Comparison of ENCODE assay signal across 27 cellular contexts in the genomic region with DNA sequence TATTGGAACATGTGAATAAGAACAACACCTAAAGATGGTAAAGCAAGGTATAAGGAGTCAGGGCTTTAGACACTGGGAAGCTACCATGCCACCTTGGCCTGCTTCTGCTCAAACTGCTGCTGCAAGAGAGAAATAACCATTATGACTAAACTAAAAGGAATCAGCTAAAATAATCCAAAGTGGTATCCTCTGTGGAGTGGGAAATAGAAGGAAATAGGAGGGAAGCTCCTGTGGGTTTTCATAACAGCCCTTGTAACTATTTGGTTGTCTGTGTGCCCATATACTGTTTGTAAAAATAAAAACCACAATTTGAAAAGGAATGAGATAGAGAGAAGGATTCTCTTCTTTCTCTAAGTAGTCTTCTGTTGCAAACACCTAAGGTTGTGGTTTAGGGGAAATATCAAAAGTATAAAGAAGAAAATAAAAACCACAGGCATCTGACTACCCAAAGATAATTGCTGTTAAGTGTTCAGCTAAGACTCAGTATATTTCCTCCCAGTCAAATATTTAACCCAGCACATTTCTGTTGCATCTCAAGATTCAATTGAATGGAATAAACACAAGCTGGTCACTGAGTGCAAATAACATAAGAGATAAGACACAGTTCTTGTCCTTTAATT. TPM values are rescaled to one million over a fixed set of nuclear protein-coding genes. Genes with fewer than 3 reads are reported as not detected.
A peak's percentile ranks its signal among the peaks of the same experiment; 100 is the strongest.
DNase-seq lines count a peak whose midpoint lies in the region; ATAC-seq and TF ChIP-seq lines count a peak whose summit lies in the region.
"Had no signal": no experiment of that assay in that cellular context is flagged by ENCODE, and none has a peak within 500 bp of the region (broad histone marks: within the 10 kb centered on the region; RNA-seq: fewer than 3 reads in every experiment).

No MANE protein-coding gene starts in this region.

- H3K4me3 Mint-ChIP-seq in activated naive CD4-positive, alpha-beta T cell treated with anti-CD3 and anti-CD28 coated beads, Interleukin-2, amount 10 ng/mL, durations not matched to agents 7 days and 5 days = no peak overlapping the region
- H3K4me3 Mint-ChIP-seq in H9 = no peak overlapping the region
- H3K4me3 Mint-ChIP-seq: activated T-cell treated with anti-CD3 and anti-CD28 coated beads, Interleukin-2, amount 50 U/mL, for 72 hours; CD4-positive, CD25-positive, alpha-beta regulatory T cell; naive thymus-derived CD8-positive, alpha-beta T cell; stimulated activated memory B cell treated with anti-CD40 and anti-IgM and Interleukin-4, amounts not matched to agents 10 μg/mL and 1 μg/mL and 100 μg/mL, for 72 hours had no signal

- H2AK5ac ChIP-seq in H9 (ENCODE audit: insufficient read length, low read length) = no peak overlapping the region

- H3K23ac ChIP-seq in H9 (ENCODE audit: insufficient read length, low read depth, low read length) = no peak overlapping the region

- no peak overlapping the region for H2BK15ac ChIP-seq in H9 (ENCODE audit: low read depth, low read length)

- H4K20me1 ChIP-seq in H9 (ENCODE audit: control insufficient read depth, insufficient read depth, insufficient read length) = no peaks in the 10 kb centered on the region

- H3K23me2 ChIP-seq in H9 (ENCODE audit: insufficient read length, low read depth, low read length, poor library complexity, severe bottlenecking) = no peaks in the 10 kb centered on the region

- no peak overlapping the region for H3T11ph ChIP-seq in H9 (ENCODE audit: low read length)

- no peak overlapping the region for H3K4me2 ChIP-seq in H9 (ENCODE audit: insufficient read depth, insufficient read length, low read length)

- no peaks in the 10 kb centered on the region for H3K36me3 Mint-ChIP-seq in activated naive CD4-positive, alpha-beta T cell treated with anti-CD3 and anti-CD28 coated beads, Interleukin-2, amount 10 ng/mL, durations not matched to agents 7 days and 5 days
- H3K36me3 Mint-ChIP-seq in H9 (ENCODE audit: insufficient read depth in 1 of 3, low read depth in 3 of 3) = peaks cover 0 to 9% (median 4%) of the 10 kb centered on the region in 3 experiments; a peak in 4 of 7 replicates
- H3K36me3 Mint-ChIP-seq: CD4-positive, CD25-positive, alpha-beta regulatory T cell had no signal

- TF ChIP-seq POLR2A in esophagus muscularis mucosa (IDR thresholded peaks at IDR 0.05; ENCODE audit: low read depth) = no peak

- H2BK12ac ChIP-seq in H9 (ENCODE audit: insufficient read length, low read depth, low read length) = no peak overlapping the region

- H3K4me1 ChIP-seq in esophagus muscularis mucosa (no peaks in the 10 kb centered on the region), H9 (ENCODE audit: insufficient read depth, low read length) (no peaks in the 10 kb centered on the region)
- H3K4me1 ChIP-seq: uterus had no signal

- no peak overlapping the region for H4K5ac ChIP-seq in H9 (ENCODE audit: insufficient read length, low read depth, low read length)

- no peaks in the 10 kb centered on the region for H3K4me1 Mint-ChIP-seq in activated naive CD4-positive, alpha-beta T cell treated with anti-CD3 and anti-CD28 coated beads, Interleukin-2, amount 10 ng/mL, durations not matched to agents 7 days and 5 days
- H3K4me1 Mint-ChIP-seq in H9 = no peaks in the 10 kb centered on the region
- H3K4me1 Mint-ChIP-seq: CD4-positive, CD25-positive, alpha-beta regulatory T cell; stimulated activated memory B cell treated with anti-CD40 and anti-IgM and Interleukin-4, amounts not matched to agents 10 μg/mL and 1 μg/mL and 100 μg/mL, for 72 hours had no signal

- no peak overlapping the region for H2BK20ac ChIP-seq in H9 (ENCODE audit: low read depth, low read length, poor library complexity, severe bottlenecking)

- no peak for TF ChIP-seq EP300 in esophagus muscularis mucosa (IDR thresholded peaks at IDR 0.05)

- H3K9me3 Mint-ChIP-seq in activated naive CD4-positive, alpha-beta T cell treated with anti-CD3 and anti-CD28 coated beads, Interleukin-2, amount 10 ng/mL, durations not matched to agents 7 days and 5 days = peaks cover 11% of the 10 kb centered on the region
- H3K9me3 Mint-ChIP-seq in H9 = peaks cover 60 to 66% of the 10 kb centered on the region in 2 experiments

- no peak overlapping the region for H3K14ac ChIP-seq in H9 (ENCODE audit: insufficient read depth, low read length)

- intact Hi-C loops in esophagus muscularis mucosa (cut with DNase I) = no loop called here

- no peak overlapping the region for H2BK120ac ChIP-seq in H9 (ENCODE audit: low read depth, low read length, poor library complexity, severe bottlenecking)

- DNase-seq in AG20443 (ENCODE audit: low spot score) (peak; percentile 23), LHCN-M2 (ENCODE audit: low read depth) (peak; percentile 45), esophagus muscularis mucosa (ENCODE audit: extremely low spot score) (peak; percentile 4), omental fat pad (ENCODE audit: low spot score) (no peak), H9 (no peak), hepatic stellate cell (ENCODE audit: low spot score) (no peak)
- DNase-seq in activated naive CD4-positive, alpha-beta T cell treated with anti-CD3 and anti-CD28 coated beads, Interleukin-2, amount 10 ng/mL, durations not matched to agents 7 days and 5 days = no peak
- DNase-seq: activated CD4-positive, alpha-beta T cell treated with anti-CD3 and anti-CD28 coated beads for 48 hours; activated naive CD4-positive, alpha-beta T cell treated with Interleukin-2 at 50 U/mL for 16 hours; activated T-cell treated with anti-CD3 and anti-CD28 coated beads, Interleukin-2, amount 50 U/mL, for 72 hours; amygdala; CD4-positive, CD25-positive, alpha-beta regulatory T cell; cortex of kidney; left colon; naive thymus-derived CD8-positive, alpha-beta T cell; NCI-H187; NCI-H69; retina; spleen; stimulated activated CD4-positive, alpha-beta T cell treated with anti-CD3 and anti-CD28 coated beads, Interleukin-2, amount 100 ng/mL, for 48 hours; uterus had no signal

- H3K4ac ChIP-seq in H9 (ENCODE audit: low read depth, low read length) = no peak overlapping the region

- no peak overlapping the region for H3K27ac Mint-ChIP-seq in activated naive CD4-positive, alpha-beta T cell treated with anti-CD3 and anti-CD28 coated beads, Interleukin-2, amount 10 ng/mL, durations not matched to agents 7 days and 5 days
- H3K27ac Mint-ChIP-seq in H9 = no peak overlapping the region
- H3K27ac Mint-ChIP-seq: activated T-cell treated with anti-CD3 and anti-CD28 coated beads, Interleukin-2, amount 50 U/mL, for 72 hours; CD4-positive, CD25-positive, alpha-beta regulatory T cell; stimulated activated memory B cell treated with anti-CD40 and anti-IgM and Interleukin-4, amounts not matched to agents 10 μg/mL and 1 μg/mL and 100 μg/mL, for 72 hours had no signal

- H3K9me3 ChIP-seq in esophagus muscularis mucosa (peaks cover 0 to 7% (median 3%) of the 10 kb centered on the region in 4 donors), H9 (ENCODE audit: control insufficient read depth, low read depth, low read length) (peaks cover 19% of the 10 kb centered on the region)

- H4K8ac ChIP-seq in H9 (replicated peaks; ENCODE audit: insufficient read length, low read depth, low read length) = no peak overlapping the region

- H2BK5ac ChIP-seq in H9 (ENCODE audit: insufficient read length, low read length) = no peak overlapping the region

- ATAC-seq in omental fat pad (ENCODE audit: low FRiP score) (peak; percentile 28), GM19467 (IDR thresholded peaks at IDR 0.05; ENCODE audit: unreplicated experiment) (no peak)
- ATAC-seq: activated T-cell treated with anti-CD3 and anti-CD28 coated beads, Interleukin-2, amount 50 U/mL, for 72 hours; left colon; naive thymus-derived CD8-positive, alpha-beta T cell; SK-N-SH treated with all-trans-retinoic acid at 6 μM for 48 hours; stimulated activated memory B cell treated with anti-CD40 and anti-IgM and Interleukin-4, amounts not matched to agents 10 μg/mL and 1 μg/mL and 100 μg/mL, for 72 hours had no signal

- no peaks in the 10 kb centered on the region for H3K79me2 ChIP-seq in H9 (ENCODE audit: insufficient read depth, low read length)

- H3K27me3 ChIP-seq in esophagus muscularis mucosa (peaks cover 0 to 7% (median 0%) of the 10 kb centered on the region in 4 donors), H9 (ENCODE audit: insufficient read depth, low read length) (no peaks in the 10 kb centered on the region)
- H3K27me3 ChIP-seq: uterus had no signal

- H3K56ac ChIP-seq in H9 (ENCODE audit: insufficient read length, low read depth, low read length) = no peak overlapping the region

- no peaks in the 10 kb centered on the region for H3K36me3 ChIP-seq in esophagus muscularis mucosa
- H3K36me3 ChIP-seq: spleen, uterus had no signal

- CTCF ChIA-PET in activated naive CD4-positive, alpha-beta T cell treated with anti-CD3 and anti-CD28 coated beads, Interleukin-2, amount 10 ng/mL, durations not matched to agents 7 days and 5 days (lab: Charles Lee) = interaction anchor here (0.7 kb wide), 1 partner anchor 108 kb away, joined by 6 read pairs; no protein-coding TSS in a partner anchor

- H3K27ac ChIP-seq in esophagus muscularis mucosa (replicated peaks in 1 of 4) (no peak overlapping the region), H9 (ENCODE audit: insufficient read length, low read depth, low read length) (no peak overlapping the region)
- H3K27ac ChIP-seq: spleen, uterus had no signal

- TF ChIP-seq CTCF in esophagus muscularis mucosa (IDR thresholded peaks at IDR 0.05) (no peak), omental fat pad (IDR thresholded peaks at IDR 0.05) (no peak), H9 (conservative IDR thresholded peaks at IDR 0.05) (no peak)

- no peak overlapping the region for H2AFZ ChIP-seq in H9 (ENCODE audit: low read length)

- no peak overlapping the region for H4K91ac ChIP-seq in H9 (ENCODE audit: insufficient read length, low read depth, low read length)

- peaks cover 4% of the 10 kb centered on the region for H3K27me3 Mint-ChIP-seq in activated naive CD4-positive, alpha-beta T cell treated with anti-CD3 and anti-CD28 coated beads, Interleukin-2, amount 10 ng/mL, durations not matched to agents 7 days and 5 days
- no peaks in the 10 kb centered on the region; the same call in 1 of the 2 replicates for H3K27me3 Mint-ChIP-seq in H9 (ENCODE audit: low read depth)

- no peak overlapping the region for H3K4me3 ChIP-seq in esophagus muscularis mucosa
- H3K4me3 ChIP-seq: spleen, uterus had no signal

- H3K18ac ChIP-seq in H9 (ENCODE audit: insufficient read length, low read depth, low read length) = no peak overlapping the region

- no peak overlapping the region for H3K9ac ChIP-seq in H9 (ENCODE audit: extremely low read depth, insufficient read length, low read length)

- no peaks in the 10 kb centered on the region for H3K79me1 ChIP-seq in H9 (ENCODE audit: insufficient read depth, low read depth, low read length, poor library complexity, severe bottlenecking)

RNA-seq across cellular contexts. Expression of gene SDR9C7, which starts 53.7 kb away (rescaled TPM):
- total RNA-seq in LHCN-M2 (2014; rRNA removed) = not detected in 2 replicates
- polyA plus RNA-seq in LHCN-M2 (2012) = not detected
- under 1 TPM in 2 of 4 donors, not detected in 2; 0.40 to 0.42 TPM for total RNA-seq in esophagus muscularis mucosa
- total RNA-seq in omental fat pad = not detected
- total RNA-seq in H9 (2021) = not detected in 2 replicates
- total RNA-seq: CD4-positive, CD25-positive, alpha-beta regulatory T cell; fibroblast of lung; left colon; naive thymus-derived CD8-positive, alpha-beta T cell; osteocyte; T-helper 2 cell treated with Interferon-gamma antibody and Interleukin-4, amounts not matched to agents 100 ng/mL and 5 ng/mL, for 36 hours had no signal
- polyA plus RNA-seq: CD4-positive, CD25-positive, alpha-beta regulatory T cell; fibroblast of lung; naive thymus-derived CD8-positive, alpha-beta T cell had no signal

Comparison
In these comparisons a context has a peak if more than half of its experiments do, and no peak if none do; other contexts are left out.
1. DNase-seq: peak in AG20443 (single experiment), LHCN-M2 (single experiment) and esophagus muscularis mucosa (single experiment); none in omental fat pad (single experiment), activated naive CD4-positive, alpha-beta T cell treated with anti-CD3 and anti-CD28 coated beads, Interleukin-2, amount 10 ng/mL, durations not matched to agents 7 days and 5 days (single experiment), H9 (single experiment) and hepatic stellate cell (single experiment).